11 cellular contexts compared by ENCODE assay signal in genomic region chr20:2814587-2815051, GRCh38. TPM values are rescaled to one million over a fixed set of nuclear protein-coding genes. Genes with fewer than 3 reads are reported as not detected.
DNase-seq lines count a peak whose midpoint lies in the region; ATAC-seq lines count a peak whose summit lies in the region.
"Had no signal": no experiment of that assay in that cellular context is flagged by ENCODE, and none has a peak within 500 bp of the region (broad histone marks: within the 10 kb centered on the region; RNA-seq: fewer than 3 reads in every experiment).

A gene with protein sequence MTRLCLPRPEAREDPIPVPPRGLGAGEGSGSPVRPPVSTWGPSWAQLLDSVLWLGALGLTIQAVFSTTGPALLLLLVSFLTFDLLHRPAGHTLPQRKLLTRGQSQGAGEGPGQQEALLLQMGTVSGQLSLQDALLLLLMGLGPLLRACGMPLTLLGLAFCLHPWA (plus strand): TSS chr20:2814987. CDS start chr20:2815185, 198 bp downstream.

- ATAC-seq in esophagus mucosa: peak; percentile 55
- ATAC-seq in activated CD4-positive, CD25-positive, alpha-beta regulatory T cell treated with anti-CD3 and anti-CD28 coated beads, Interleukin-2, amount 50 U/mL, for 24 hours: no peak
- no peak for ATAC-seq in GM21723 (IDR thresholded peaks at IDR 0.05; ENCODE audit: unreplicated experiment)

- peak; percentile 95 for DNase-seq in GM03348 (ENCODE audit: low spot score)
- DNase-seq in RKO (ENCODE audit: low spot score): peak; percentile 81
- DNase-seq in pulmonary artery endothelial cell (ENCODE audit: low read depth, low spot score): peak; percentile 36
- DNase-seq in NCI-H128 (lab: John Stamatoyannopoulos, UW; ENCODE audit: unreplicated experiment): no peak
- DNase-seq in C1 segment of cervical spinal cord (lab: John Stamatoyannopoulos, UW): no peak
- DNase-seq: activated T-cell treated with anti-CD3 and anti-CD28 coated beads, Interleukin-2, amount 50 U/mL, for 1 hour; NCI-H1417 treated with DMSO at 0.1 percent for 48 hours had no signal

RNA-seq across cellular contexts. Expression of the gene that starts here (rescaled TPM):
- not detected for total RNA-seq in esophagus mucosa
- not detected in 2 replicates for total RNA-seq in pulmonary artery endothelial cell
- total RNA-seq: lower leg skin had no signal

Comparison
In these comparisons a context has a peak if more than half of its experiments do, and no peak if none do; other contexts are left out.
1. Peak in ATAC-seq in esophagus mucosa; RNA of the gene not detected or under 1 TPM.
2. Peak in DNase-seq in pulmonary artery endothelial cell; RNA of the gene not detected or under 1 TPM.
3. DNase-seq: peak in GM03348 (single experiment) and RKO (single experiment); none in NCI-H128 (single experiment) and C1 segment of cervical spinal cord (0 of 14).